ENCODE assay signal across 18 cellular contexts in the genomic region with DNA sequence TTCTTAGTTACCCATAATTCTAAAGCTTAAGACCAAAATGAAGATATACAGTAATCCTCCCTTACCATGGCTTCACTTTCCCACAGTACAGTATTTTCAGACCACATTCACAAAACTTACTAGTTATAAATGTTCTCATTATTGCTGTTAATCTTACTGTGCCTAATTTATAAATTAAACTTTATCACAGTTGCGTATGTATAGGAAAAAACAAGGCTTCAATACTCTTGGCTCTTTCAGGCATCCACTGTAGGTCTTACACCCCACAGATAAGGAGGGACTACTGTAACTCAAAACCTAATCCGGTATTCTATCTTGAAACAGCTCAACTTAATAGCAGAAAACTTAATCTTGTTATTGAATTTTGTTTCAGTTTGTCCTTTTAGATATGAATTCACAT. TPM values are rescaled to one million over a fixed set of nuclear protein-coding genes. Genes with fewer than 3 reads are reported as not detected.
DNase-seq lines count a peak whose midpoint lies in the region; ATAC-seq and TF ChIP-seq lines count a peak whose summit lies in the region.
"Had no signal": no experiment of that assay in that cellular context is flagged by ENCODE, and none has a peak within 500 bp of the region (broad histone marks: within the 10 kb centered on the region; RNA-seq: fewer than 3 reads in every experiment).

No MANE protein-coding gene starts in this region.

- H3K4me3 ChIP-seq in GM23248 (peak overlapping the region; percentile 13; the same call in 1 of the 2 replicates), WERI-Rb-1 (ENCODE audit: low read depth, low read length) (no peak overlapping the region)
- H3K4me3 ChIP-seq: vagina had no signal

- peak overlapping the region; percentile 43 for H3K27ac Mint-ChIP-seq in activated CD8-positive, alpha-beta T cell treated with anti-CD3 and anti-CD28 coated beads, Interleukin-2, amount 10 ng/mL, durations not matched to agents 7 days and 5 days
- H3K27ac Mint-ChIP-seq in activated CD8-positive, alpha-beta T cell treated with anti-CD3 and anti-CD28 coated beads for 36 hours = no peak overlapping the region
- no peak overlapping the region for H3K27ac Mint-ChIP-seq in neural crest cell (ENCODE audit: unreplicated experiment)
- peak overlapping the region in 1 of 2 donors; percentile 49 for H3K27ac Mint-ChIP-seq in T-cell
- H3K27ac Mint-ChIP-seq: dendritic cell treated with granulocyte-macrophage colony-stimulating factor and Interleukin-4, amounts not matched to agents 40 ng/mL and 50 ng/mL, for 4 days had no signal

- intact Hi-C loops in activated CD8-positive, alpha-beta T cell treated with anti-CD3 and anti-CD28 coated beads for 36 hours (cut with micrococcal nuclease) = no loop called here

- POLR2A ChIA-PET in activated CD8-positive, alpha-beta T cell treated with anti-CD3 and anti-CD28 coated beads, Interleukin-2, amount 10 ng/mL, durations not matched to agents 7 days and 5 days (lab: Charles Lee) = interaction anchor here (0.7 to 8.4 kb wide), 3 partner anchors 11 to 40 kb away, joined by 3 to 329 read pairs (median 6); a partner anchor contains a TSS
- POLR2A ChIA-PET in activated CD8-positive, alpha-beta T cell treated with anti-CD3 and anti-CD28 coated beads for 36 hours (lab: Charles Lee) = interaction anchor here (0.6 to 3.6 kb wide), 4 partner anchors 10 to 42 kb away, joined by 3 to 23 read pairs (median 4); a partner anchor contains a TSS
- POLR2A ChIA-PET in T-cell (lab: Charles Lee) = interaction anchor here (0.6 to 1.6 kb wide), 2 partner anchors 17 to 94 kb away, joined by 3 read pairs; no protein-coding TSS in a partner anchor

- no peak for TF ChIP-seq CTCF in activated CD8-positive, alpha-beta T cell treated with anti-CD3 and anti-CD28 coated beads for 36 hours (IDR thresholded peaks at IDR 0.05)
- TF ChIP-seq CTCF in WERI-Rb-1 (IDR thresholded peaks at IDR 0.05; ENCODE audit: low read depth, low read length) = no peak
- no peak for TF ChIP-seq CTCF in neural crest cell (conservative IDR thresholded peaks at IDR 0.05)

- H3K4me1 Mint-ChIP-seq in activated CD8-positive, alpha-beta T cell treated with anti-CD3 and anti-CD28 coated beads, Interleukin-2, amount 10 ng/mL, durations not matched to agents 7 days and 5 days (ENCODE audit: low read depth) = peaks cover 29% of the 10 kb centered on the region
- H3K4me1 Mint-ChIP-seq in activated CD8-positive, alpha-beta T cell treated with anti-CD3 and anti-CD28 coated beads for 36 hours (ENCODE audit: low read depth) = peaks cover 13% of the 10 kb centered on the region
- H3K4me1 Mint-ChIP-seq in neural crest cell = peaks cover 37% of the 10 kb centered on the region
- peaks cover 26 to 27% (median 27%) of the 10 kb centered on the region in 3 donors for H3K4me1 Mint-ChIP-seq in T-cell

- H3K27me3 Mint-ChIP-seq in activated CD8-positive, alpha-beta T cell treated with anti-CD3 and anti-CD28 coated beads, Interleukin-2, amount 10 ng/mL, durations not matched to agents 7 days and 5 days (ENCODE audit: low read depth) = no peaks in the 10 kb centered on the region
- H3K27me3 Mint-ChIP-seq in activated CD8-positive, alpha-beta T cell treated with anti-CD3 and anti-CD28 coated beads for 36 hours = no peaks in the 10 kb centered on the region
- H3K27me3 Mint-ChIP-seq in neural crest cell (ENCODE audit: low read depth) (peaks cover 5% of the 10 kb centered on the region), T-cell (no peaks in the 10 kb centered on the region)
- H3K27me3 Mint-ChIP-seq: dendritic cell treated with granulocyte-macrophage colony-stimulating factor and Interleukin-4, amounts not matched to agents 40 ng/mL and 50 ng/mL, for 4 days had no signal

- in situ Hi-C loops in GM23248 (cut with MboI) = no loop called here

- H3K9me3 Mint-ChIP-seq in activated CD8-positive, alpha-beta T cell treated with anti-CD3 and anti-CD28 coated beads, Interleukin-2, amount 10 ng/mL, durations not matched to agents 7 days and 5 days (ENCODE audit: insufficient read depth) = no peaks in the 10 kb centered on the region
- no peaks in the 10 kb centered on the region for H3K9me3 Mint-ChIP-seq in activated CD8-positive, alpha-beta T cell treated with anti-CD3 and anti-CD28 coated beads for 36 hours
- no peaks in the 10 kb centered on the region for H3K9me3 Mint-ChIP-seq in neural crest cell
- no peaks in the 10 kb centered on the region for H3K9me3 Mint-ChIP-seq in T-cell
- H3K9me3 Mint-ChIP-seq: dendritic cell treated with granulocyte-macrophage colony-stimulating factor and Interleukin-4, amounts not matched to agents 40 ng/mL and 50 ng/mL, for 4 days had no signal

- H3K4me1 ChIP-seq in GM23248 (ENCODE audit: insufficient read depth) = peaks cover 15% of the 10 kb centered on the region

- H3K27ac ChIP-seq in GM23248 (no peak overlapping the region), WERI-Rb-1 (peak overlapping the region; percentile 13)
- H3K27ac ChIP-seq: brain microvascular endothelial cell, vagina had no signal

- no peak for DNase-seq in activated CD8-positive, alpha-beta T cell treated with anti-CD3 and anti-CD28 coated beads, Interleukin-2, amount 10 ng/mL, durations not matched to agents 7 days and 5 days
- no peak for DNase-seq in activated CD8-positive, alpha-beta T cell treated with anti-CD3 and anti-CD28 coated beads for 36 hours
- DNase-seq in GM23248 (no peak), WERI-Rb-1 (no peak), neural crest cell (ENCODE audit: low read depth, low spot score) (no peak), NCI-H1417 (lab: John Stamatoyannopoulos, UW) (no peak), T-cell (no peak), GM03348 (ENCODE audit: low spot score) (no peak)
- DNase-seq: brain microvascular endothelial cell; KBM-7; NCI-H1092 treated with DMSO at 0.1 percent for 48 hours; NCI-H2171; NCI-H69; PC-3; stimulated activated CD4-positive, alpha-beta T cell treated with anti-CD3 and anti-CD28 coated beads, Interleukin-2, amount 100 ng/mL, for 48 hours had no signal

- peaks cover 52% of the 10 kb centered on the region for H3F3A ChIP-seq in GM23248 (ENCODE audit: insufficient read depth)

- H4K20me1 ChIP-seq in GM23248 (ENCODE audit: insufficient read depth) = no peaks in the 10 kb centered on the region

- H3K27me3 ChIP-seq in GM23248 (replicated peaks; ENCODE audit: insufficient read depth) = no peaks in the 10 kb centered on the region
- H3K27me3 ChIP-seq in WERI-Rb-1 (ENCODE audit: insufficient read depth, low read depth, severe bottlenecking) = no peaks in the 10 kb centered on the region
- H3K27me3 ChIP-seq: brain microvascular endothelial cell, vagina had no signal

- H3K79me2 ChIP-seq in GM23248 (ENCODE audit: insufficient read depth) = peaks cover 38% of the 10 kb centered on the region

- peaks cover 65% of the 10 kb centered on the region for H3K36me3 Mint-ChIP-seq in activated CD8-positive, alpha-beta T cell treated with anti-CD3 and anti-CD28 coated beads, Interleukin-2, amount 10 ng/mL, durations not matched to agents 7 days and 5 days (ENCODE audit: low read depth)
- H3K36me3 Mint-ChIP-seq in activated CD8-positive, alpha-beta T cell treated with anti-CD3 and anti-CD28 coated beads for 36 hours (ENCODE audit: low read depth) = peaks cover 52% of the 10 kb centered on the region
- H3K36me3 Mint-ChIP-seq in neural crest cell (ENCODE audit: low read depth) = peaks cover 37% of the 10 kb centered on the region
- H3K36me3 Mint-ChIP-seq in T-cell = peaks cover 21% of the 10 kb centered on the region

- 97 to 98% methylated on average over 2 of the region's 2 CpGs for WGBS in GM23248 (ENCODE audit: low coverage in 1 of 2, low lambda C conversion rate in 2 of 2, missing lambda C conversion rate in 2 of 2), 2 experiments

- CTCF ChIA-PET in activated CD8-positive, alpha-beta T cell treated with anti-CD3 and anti-CD28 coated beads, Interleukin-2, amount 10 ng/mL, durations not matched to agents 7 days and 5 days (lab: Charles Lee) = interaction anchor here (1.2 to 2.4 kb wide), 5 partner anchors 9 to 90 kb away, joined by 3 to 17 read pairs (median 6); no protein-coding TSS in a partner anchor
- CTCF ChIA-PET in activated CD8-positive, alpha-beta T cell treated with anti-CD3 and anti-CD28 coated beads for 36 hours (lab: Charles Lee) = interaction anchor here (1.8 to 3.0 kb wide), 3 partner anchors 12 to 29 kb away, joined by 5 to 11 read pairs (median 10); no protein-coding TSS in a partner anchor
- CTCF ChIA-PET in T-cell (lab: Charles Lee) = interaction anchor here (0.8 to 5.7 kb wide), 7 partner anchors 10 to 317 kb away, joined by 3 to 37 read pairs (median 5); a partner anchor contains a TSS

- H2AFZ ChIP-seq in GM23248 = no peak overlapping the region

- no peak for ATAC-seq in activated CD8-positive, alpha-beta T cell treated with anti-CD3 and anti-CD28 coated beads, Interleukin-2, amount 10 ng/mL, durations not matched to agents 7 days and 5 days
- no peak for ATAC-seq in activated CD8-positive, alpha-beta T cell treated with anti-CD3 and anti-CD28 coated beads for 36 hours
- ATAC-seq in T-cell (replicated peaks in 1 of 4) = no peak
- ATAC-seq: esophagus mucosa, PC-3 had no signal

- no peak overlapping the region for H3K4me2 ChIP-seq in GM23248 (ENCODE audit: unreplicated experiment)

- no peaks in the 10 kb centered on the region for H3K9me2 ChIP-seq in GM23248 (ENCODE audit: insufficient read depth)

- H3K4me3 Mint-ChIP-seq in activated CD8-positive, alpha-beta T cell treated with anti-CD3 and anti-CD28 coated beads, Interleukin-2, amount 10 ng/mL, durations not matched to agents 7 days and 5 days = peak overlapping the region; percentile 61
- no peak overlapping the region for H3K4me3 Mint-ChIP-seq in activated CD8-positive, alpha-beta T cell treated with anti-CD3 and anti-CD28 coated beads for 36 hours
- H3K4me3 Mint-ChIP-seq in neural crest cell (peak overlapping the region; percentile 62), T-cell (no peak overlapping the region)
- H3K4me3 Mint-ChIP-seq: dendritic cell treated with granulocyte-macrophage colony-stimulating factor and Interleukin-4, amounts not matched to agents 40 ng/mL and 50 ng/mL, for 4 days had no signal

- H3K9me3 ChIP-seq in GM23248 (ENCODE audit: low read depth) (no peaks in the 10 kb centered on the region), WERI-Rb-1 (ENCODE audit: severe bottlenecking) (no peaks in the 10 kb centered on the region)
- H3K9me3 ChIP-seq: vagina had no signal

- H3K36me3 ChIP-seq in GM23248 (ENCODE audit: low read depth) (peaks cover 30% of the 10 kb centered on the region), WERI-Rb-1 (peaks cover 81% of the 10 kb centered on the region)
- H3K36me3 ChIP-seq: brain microvascular endothelial cell had no signal

- no peak overlapping the region for H3K9ac ChIP-seq in GM23248

RNA-seq across cellular contexts. Expression of a gene that starts 3.6 kb away (rescaled TPM):
- total RNA-seq in activated CD8-positive, alpha-beta T cell treated with anti-CD3 and anti-CD28 coated beads, Interleukin-2, amount 10 ng/mL, durations not matched to agents 7 days and 5 days = 100 to 1,000 TPM; 861 to 891 TPM
- total RNA-seq in activated CD8-positive, alpha-beta T cell treated with anti-CD3 and anti-CD28 coated beads for 36 hours = 100 to 1,000 TPM; 527 to 534 TPM
- 23.8 and 31.1 TPM in 2 replicates for total RNA-seq in GM23248 (2014; rRNA removed; shearing (Covaris generic))
- 91.6 and 92.0 TPM in 2 replicates for polyA plus RNA-seq in GM23248 (2016; fragmentation: Nextera tagmentation; extraction: Ambion mirVana)
- total RNA-seq in neural crest cell = 274 and 281 TPM in 2 replicates
- total RNA-seq in T-cell = 100 to 1,000 TPM in 3 of 5 donors, 10 to 100 TPM in 2; 87.6 to 151 (median 103) TPM

RNA-seq across cellular contexts. Expression of a gene that starts 40.2 kb away (rescaled TPM):
- total RNA-seq in activated CD8-positive, alpha-beta T cell treated with anti-CD3 and anti-CD28 coated beads, Interleukin-2, amount 10 ng/mL, durations not matched to agents 7 days and 5 days = 10 to 100 TPM; 19.7 to 21.0 TPM
- total RNA-seq in activated CD8-positive, alpha-beta T cell treated with anti-CD3 and anti-CD28 coated beads for 36 hours = 10 to 100 TPM; 40.7 to 41.1 TPM
- total RNA-seq in GM23248 (2014; rRNA removed; shearing (Covaris generic)) = 4.4 and 5.3 TPM in 2 replicates
- polyA plus RNA-seq in GM23248 (2016; fragmentation: Nextera tagmentation; extraction: Ambion mirVana) = 6.1 and 9.8 TPM in 2 replicates
- total RNA-seq in neural crest cell (44.3 and 47.1 TPM in 2 replicates), T-cell (1 to 10 TPM; 2.8 to 5.8 (median 4.1) TPM)

Comparison
In these comparisons a context has a peak if more than half of its experiments do, and no peak if none do; other contexts are left out.
1. H3K4me3 Mint-ChIP-seq: peak in activated CD8-positive, alpha-beta T cell treated with anti-CD3 and anti-CD28 coated beads, Interleukin-2, amount 10 ng/mL, durations not matched to agents 7 days and 5 days (single experiment) and neural crest cell (single experiment); none in activated CD8-positive, alpha-beta T cell treated with anti-CD3 and anti-CD28 coated beads for 36 hours (single experiment) and T-cell (0 of 3).